Comparison of ENCODE assay signal across 18 cellular contexts in genomic region chr17:15029469-15029868, GRCh38.
A peak's percentile ranks its signal among the peaks of the same experiment; 100 is the strongest.
DNase-seq lines count a peak whose midpoint lies in the region; ATAC-seq and TF ChIP-seq lines count a peak whose summit lies in the region.
"Had no signal": no experiment of that assay in that cellular context is flagged by ENCODE, and none has a peak within 500 bp of the region (broad histone marks: within the 10 kb centered on the region; RNA-seq: fewer than 3 reads in every experiment).

No MANE protein-coding gene starts in this region.

- H3K27ac ChIP-seq in DND-41 (ENCODE audit: low read length): no peak overlapping the region
- H3K27ac ChIP-seq in PC-3 (ENCODE audit: low read length): no peak overlapping the region
- no peak overlapping the region for H3K27ac ChIP-seq in foreskin keratinocyte
- H3K27ac ChIP-seq: Peyer's patch, SJSA1 had no signal

- BruUV-seq in PC-3 (replicated peaks; lab: Mats Ljungman, UMichigan): no TSS peak

- no peak for DNase-seq in DND-41
- DNase-seq in HFF-Myc (ENCODE audit: extremely low read depth, low read depth): no peak
- no peak for DNase-seq in PC-3
- DNase-seq in foreskin keratinocyte: no peak
- no peak for DNase-seq in midbrain (lab: John Stamatoyannopoulos, UW)
- no peak for DNase-seq in T-helper 9 cell
- DNase-seq: Caco-2; CD4-positive, alpha-beta memory T cell; DMS 273 treated with DMSO at 0.1 percent for 48 hours; MM.1S; NCI-H1092; NCI-H1436 treated with DMSO at 0.1 percent for 48 hours; NCI-H1930; NCI-H510A; NCI-H748 treated with DMSO at 0.1 percent for 48 hours; Peyer's patch had no signal

- H3K27me3 ChIP-seq in DND-41 (ENCODE audit: insufficient read depth, low read length, poor library complexity): no peaks in the 10 kb centered on the region
- peaks cover 74% of the 10 kb centered on the region for H3K27me3 ChIP-seq in PC-3 (ENCODE audit: low read length)
- H3K27me3 ChIP-seq in foreskin keratinocyte: no peaks in the 10 kb centered on the region
- H3K27me3 ChIP-seq: Peyer's patch, SJSA1 had no signal

- H3F3A ChIP-seq in PC-3 (ENCODE audit: low read length, unreplicated experiment): no peaks in the 10 kb centered on the region

- H3K9me3 ChIP-seq in DND-41 (ENCODE audit: insufficient read depth, low read length, severe bottlenecking): no peaks in the 10 kb centered on the region
- no peaks in the 10 kb centered on the region for H3K9me3 ChIP-seq in PC-3 (ENCODE audit: low read length)
- H3K9me3 ChIP-seq: Caco-2, Peyer's patch, SJSA1 had no signal

- no peak for ATAC-seq in DND-41 (ENCODE audit: insufficient read depth, low read depth)
- no peak for ATAC-seq in PC-3
- no peak for ATAC-seq in foreskin keratinocyte
- ATAC-seq in HG03342 (IDR thresholded peaks at IDR 0.05; ENCODE audit: unreplicated experiment): no peak

- CTCF ChIA-PET in PC-3 (lab: Charles Lee): no interaction called here

- intact Hi-C loops in PC-3 (cut with micrococcal nuclease): no loop called here

- H3K9ac ChIP-seq in DND-41 (ENCODE audit: low read depth, low read length) (no peak overlapping the region), PC-3 (ENCODE audit: low read length) (no peak overlapping the region)

- no peaks in the 10 kb centered on the region for H3K9me2 ChIP-seq in PC-3 (replicated peaks; ENCODE audit: low read length)

- no peaks in the 10 kb centered on the region for H4K20me1 ChIP-seq in DND-41 (ENCODE audit: insufficient read depth, low read length)
- H4K20me1 ChIP-seq in PC-3 (ENCODE audit: low read length): no peaks in the 10 kb centered on the region

- H3K4me3 ChIP-seq in DND-41 (ENCODE audit: low read depth in 1 of 2, low read length in 2 of 2): no peak overlapping the region
- H3K4me3 ChIP-seq in HFF-Myc (replicated peaks; ENCODE audit: low read depth, low read length): no peak overlapping the region
- H3K4me3 ChIP-seq in PC-3 (ENCODE audit: low read length): no peak overlapping the region
- H3K4me3 ChIP-seq: Peyer's patch, SJSA1 had no signal

- POLR2A ChIA-PET in PC-3 (lab: Charles Lee; ENCODE audit: unreplicated experiment): no interaction called here

- H2AFZ ChIP-seq in DND-41 (ENCODE audit: low read depth, low read length) (no peak overlapping the region), PC-3 (ENCODE audit: low read length) (no peak overlapping the region)

- H3K36me3 ChIP-seq in DND-41 (ENCODE audit: insufficient read depth, low read length): no peaks in the 10 kb centered on the region
- no peaks in the 10 kb centered on the region for H3K36me3 ChIP-seq in PC-3 (ENCODE audit: low read depth, low read length)
- H3K36me3 ChIP-seq: Peyer's patch, SJSA1 had no signal

- H3K4me2 ChIP-seq in DND-41 (ENCODE audit: insufficient read depth, low read length): no peak overlapping the region
- H3K4me2 ChIP-seq in PC-3 (ENCODE audit: low read length): no peak overlapping the region

- H3K79me2 ChIP-seq in DND-41 (ENCODE audit: insufficient read depth, low read length) (no peaks in the 10 kb centered on the region), PC-3 (ENCODE audit: low read length) (no peaks in the 10 kb centered on the region)

- H3K4me1 ChIP-seq in DND-41 (ENCODE audit: insufficient read depth, low read length): no peaks in the 10 kb centered on the region
- H3K4me1 ChIP-seq in PC-3 (ENCODE audit: insufficient read depth, low read length): no peaks in the 10 kb centered on the region
- H3K4me1 ChIP-seq in foreskin keratinocyte: no peaks in the 10 kb centered on the region
- H3K4me1 ChIP-seq: Caco-2, Peyer's patch, SJSA1 had no signal

- TF ChIP-seq CTCF in DND-41 (IDR thresholded peaks at IDR 0.05; ENCODE audit: borderline replicate concordance, extremely low read depth, low read length, poor library complexity, severe bottlenecking) (peak; percentile 30), HFF-Myc (IDR thresholded peaks at IDR 0.05; ENCODE audit: low read depth, low read length, missing control alignments) (peak; percentile 21), PC-3 (conservative IDR thresholded peaks at IDR 0.05; ENCODE audit: low read depth, low read length) (peak; percentile 31; the same call in 1 of the 2 replicates), foreskin keratinocyte (conservative IDR thresholded peaks at IDR 0.05) (peak; percentile 41)
